In the genomic region with DNA sequence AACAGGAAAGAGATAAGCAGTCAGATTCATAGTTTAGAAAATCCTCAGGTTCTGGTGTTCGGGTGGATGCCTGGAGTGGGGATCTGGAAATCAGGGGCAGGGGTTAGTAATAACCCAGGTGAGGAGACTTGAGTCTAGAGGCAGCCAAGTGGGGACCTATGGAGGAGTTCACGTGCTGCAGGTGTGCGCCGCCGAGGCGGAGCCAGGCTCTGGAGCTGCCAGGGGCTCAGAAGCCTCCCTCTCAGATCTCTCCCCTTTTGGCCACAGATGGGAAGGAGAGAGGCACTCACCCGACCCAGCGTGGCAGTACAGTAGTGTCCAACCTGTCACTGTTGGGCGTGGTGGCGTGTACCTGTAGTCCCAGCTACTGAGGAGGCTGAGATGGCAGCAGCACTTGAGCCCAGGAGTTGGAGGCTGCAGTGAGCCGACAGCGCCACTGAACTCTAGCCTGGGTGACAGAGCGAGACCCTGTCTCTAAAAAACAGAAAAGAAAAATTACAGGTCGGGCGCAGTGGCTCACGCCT, we compare ENCODE assay signal across 10 cellular contexts. TPM values are rescaled to one million over a fixed set of nuclear protein-coding genes. Genes with fewer than 3 reads are reported as not detected.
DNase-seq lines count a peak whose midpoint lies in the region; ATAC-seq and TF ChIP-seq lines count a peak whose summit lies in the region.
"Had no signal": no experiment of that assay in that cellular context is flagged by ENCODE, and none has a peak within 500 bp of the region (broad histone marks: within the 10 kb centered on the region; RNA-seq: fewer than 3 reads in every experiment).

No MANE protein-coding gene starts in this region.

- no peak for TF ChIP-seq POLR2A in sigmoid colon (IDR thresholded peaks at IDR 0.05)

- no peak overlapping the region for H3K4me3 ChIP-seq in CD8-positive, alpha-beta T cell (ENCODE audit: low read depth, low read length)
- H3K4me3 ChIP-seq in endodermal cell (ENCODE audit: low read length) = no peak overlapping the region
- H3K4me3 ChIP-seq in sigmoid colon = peak overlapping the region in 3 of 4 donors; percentile 51 to 61 (median 60)

- peak overlapping the region; percentile 3 for H3K27ac ChIP-seq in CD8-positive, alpha-beta T cell (ENCODE audit: low read depth, low read length)
- H3K27ac ChIP-seq in endodermal cell (ENCODE audit: low read depth, low read length) = no peak overlapping the region
- H3K27ac ChIP-seq in sigmoid colon = peak overlapping the region; percentile 92 to 98 (median 96)

- no peaks in the 10 kb centered on the region for H3K27me3 Mint-ChIP-seq in CD8-positive, alpha-beta T cell (ENCODE audit: low read depth)
- H3K27me3 Mint-ChIP-seq in T-helper 17 cell (no peaks in the 10 kb centered on the region), endodermal cell (ENCODE audit: insufficient read depth) (no peaks in the 10 kb centered on the region)

- 96 to 97% methylated on average over 12 to 16 of the region's 16 CpGs for WGBS in endodermal cell (ENCODE audit: insufficient coverage in 1 of 2, insufficient read length in 1 of 2), 2 experiments
- WGBS in sigmoid colon, 2 donors = 84 to 89% methylated on average over 16 of the region's 16 CpGs

- no peak for TF ChIP-seq CTCF in CD8-positive, alpha-beta T cell (IDR thresholded peaks at IDR 0.05)
- TF ChIP-seq CTCF in endodermal cell (conservative IDR thresholded peaks at IDR 0.05) = no peak
- no peak for TF ChIP-seq CTCF in sigmoid colon (IDR thresholded peaks at IDR 0.05)

- H3K9me3 Mint-ChIP-seq in CD8-positive, alpha-beta T cell = no peaks in the 10 kb centered on the region
- no peaks in the 10 kb centered on the region for H3K9me3 Mint-ChIP-seq in endodermal cell

- intact Hi-C loops in CD8-positive, alpha-beta T cell (cut with DNase I, micrococcal nuclease) = loop anchor here (2.0 to 5.0 kb wide), 5 partner anchors 19 to 293 kb away; partner anchors contain the start of genes APOL3 (in 1 of the 2) and EIF3D (in 1 of the 2)
- intact Hi-C loops in sigmoid colon (cut with DNase I) = no loop called here

- H3K4me1 Mint-ChIP-seq in CD8-positive, alpha-beta T cell (ENCODE audit: low read depth) = peaks cover 45% of the 10 kb centered on the region
- peaks cover 27% of the 10 kb centered on the region for H3K4me1 Mint-ChIP-seq in T-helper 17 cell
- peaks cover 7% of the 10 kb centered on the region for H3K4me1 Mint-ChIP-seq in endodermal cell

- H3K27me3 ChIP-seq in CD8-positive, alpha-beta T cell (ENCODE audit: insufficient read depth, low read length) = no peaks in the 10 kb centered on the region
- H3K27me3 ChIP-seq in endodermal cell (ENCODE audit: control insufficient read depth, insufficient read depth, low read length, poor library complexity, severe bottlenecking) = no peaks in the 10 kb centered on the region
- no peaks in the 10 kb centered on the region for H3K27me3 ChIP-seq in sigmoid colon

- peak overlapping the region; percentile 90 for H3K27ac Mint-ChIP-seq in CD8-positive, alpha-beta T cell
- H3K27ac Mint-ChIP-seq in T-helper 17 cell (peak overlapping the region; percentile 97), endodermal cell (no peak overlapping the region)

- no peaks in the 10 kb centered on the region for H3K36me3 Mint-ChIP-seq in CD8-positive, alpha-beta T cell
- H3K36me3 Mint-ChIP-seq in T-helper 17 cell (ENCODE audit: low read depth) = no peaks in the 10 kb centered on the region
- no peaks in the 10 kb centered on the region for H3K36me3 Mint-ChIP-seq in endodermal cell (ENCODE audit: low read depth)

- POLR2A ChIA-PET in CD8-positive, alpha-beta T cell (lab: Charles Lee) = interaction anchor here (0.8 to 1.9 kb wide), 8 partner anchors 39 to 126 kb away, joined by 3 to 9 read pairs (median 4); no protein-coding TSS in a partner anchor

- CTCF ChIA-PET in CD8-positive, alpha-beta T cell (lab: Charles Lee) = interaction anchor here (0.9 to 2.4 kb wide), 4 partner anchors 15 to 152 kb away, joined by 3 to 7 read pairs (median 4); no protein-coding TSS in a partner anchor

- TF ChIP-seq EP300 in sigmoid colon (IDR thresholded peaks at IDR 0.05) = no peak

- H3K4me3 Mint-ChIP-seq in CD8-positive, alpha-beta T cell = peak overlapping the region; percentile 79
- H3K4me3 Mint-ChIP-seq in T-helper 17 cell (peak overlapping the region; percentile 77), endodermal cell (peak overlapping the region; percentile 51)

- ATAC-seq in CD8-positive, alpha-beta T cell = no peak
- no peak for ATAC-seq in T-helper 17 cell
- ATAC-seq in GM18873 (IDR thresholded peaks at IDR 0.05; ENCODE audit: low FRiP score, unreplicated experiment) = no peak

- DNase-seq in CD8-positive, alpha-beta T cell = no peak
- DNase-seq in T-helper 17 cell (no peak), endodermal cell (no peak), sigmoid colon (no peak), foreskin melanocyte (no peak), DMS79 treated with DMSO at 0.1 percent for 48 hours (lab: John Stamatoyannopoulos, UW) (no peak)
- no peak for DNase-seq in activated CD4-positive, CD25-positive, alpha-beta regulatory T cell (lab: John Stamatoyannopoulos, UW)
- DNase-seq: NCI-H1105 treated with DMSO at 0.1 percent for 48 hours had no signal

- H3K9me3 ChIP-seq in CD8-positive, alpha-beta T cell (ENCODE audit: low read length) = no peaks in the 10 kb centered on the region
- H3K9me3 ChIP-seq in T-helper 17 cell (ENCODE audit: control insufficient read depth, low read length, poor library complexity, severe bottlenecking) (no peaks in the 10 kb centered on the region), endodermal cell (ENCODE audit: control insufficient read depth, low read length) (no peaks in the 10 kb centered on the region), sigmoid colon (no peaks in the 10 kb centered on the region)

- no peaks in the 10 kb centered on the region for H3K36me3 ChIP-seq in CD8-positive, alpha-beta T cell (ENCODE audit: insufficient read depth, low read length)
- H3K36me3 ChIP-seq in endodermal cell (ENCODE audit: control insufficient read depth, insufficient read depth, low read length) (no peaks in the 10 kb centered on the region), sigmoid colon (no peaks in the 10 kb centered on the region)

- peaks cover 61% of the 10 kb centered on the region for H3K4me1 ChIP-seq in CD8-positive, alpha-beta T cell (ENCODE audit: insufficient read depth, low read length)
- peaks cover 4% of the 10 kb centered on the region for H3K4me1 ChIP-seq in endodermal cell (ENCODE audit: control insufficient read depth, insufficient read depth, low read length)
- peaks cover 0 to 71% (median 64%) of the 10 kb centered on the region in 4 donors for H3K4me1 ChIP-seq in sigmoid colon

- H3K9ac ChIP-seq in endodermal cell (ENCODE audit: extremely low read depth, low read length, poor library complexity, severe bottlenecking) = no peak overlapping the region
- H3K9ac ChIP-seq: parathyroid adenoma had no signal

RNA-seq across cellular contexts. Expression of gene TXN2, which starts 27.5 kb away (rescaled TPM):
- 10 to 100 TPM; 24.4 to 29.0 TPM for total RNA-seq in CD8-positive, alpha-beta T cell
- 10 to 100 TPM; 27.0 to 32.3 TPM for total RNA-seq in T-helper 17 cell
- total RNA-seq in endodermal cell = 10 to 100 TPM; 52.9 to 53.9 TPM
- polyA plus RNA-seq in endodermal cell (2013, experiment 1 of 2) = 69.6 TPM
- 65.8 TPM for polyA plus RNA-seq in endodermal cell (2013, experiment 2 of 2)
- total RNA-seq in sigmoid colon = 10 to 100 TPM; 43.2 to 72.2 (median 61.9) TPM
- polyA plus RNA-seq in sigmoid colon = 100 to 1,000 TPM; 145 to 181 (median 171) TPM

RNA-seq across cellular contexts. Expression of gene FOXRED2, which starts 52.9 kb away (rescaled TPM):
- total RNA-seq in CD8-positive, alpha-beta T cell = 1 to 10 TPM; 2.1 TPM
- total RNA-seq in T-helper 17 cell = 1 to 10 TPM; 1.0 to 1.3 TPM
- total RNA-seq in endodermal cell = 10 to 100 TPM; 28.3 to 33.3 TPM
- polyA plus RNA-seq in endodermal cell (2013, experiment 1 of 2) = 18.0 TPM
- 17.1 TPM for polyA plus RNA-seq in endodermal cell (2013, experiment 2 of 2)
- 1 to 10 TPM; 4.2 to 4.8 (median 4.7) TPM for total RNA-seq in sigmoid colon
- 1 to 10 TPM in 1 of 3 donors, under 1 TPM in 2; under 0.01 to 5.4 (median 0.69) TPM for polyA plus RNA-seq in sigmoid colon

Comparison
In these comparisons a context has a peak if more than half of its experiments do, and no peak if none do; other contexts are left out.
1. H3K4me3 ChIP-seq: peak in sigmoid colon (3 of 4); none in CD8-positive, alpha-beta T cell (single experiment) and endodermal cell (single experiment).
2. RNA of gene FOXRED2, which starts 52.9 kb away (total RNA-seq): 28.3 to 33.3 TPM in endodermal cell; 4.2 to 4.8 TPM in sigmoid colon, 2.1 TPM in CD8-positive, alpha-beta T cell and 1.0 to 1.3 TPM in T-helper 17 cell; every median in the first group is over 4 times any median in the second.
3. Peak in every context shown above with its lines, with median percentiles within 50 percentile points of each other: H3K4me3 Mint-ChIP-seq.